In genomic region chr9:127495884-127496555, GRCh38 we compare ENCODE assay signal across 11 cellular contexts. TPM values are rescaled to one million over a fixed set of nuclear protein-coding genes. Genes with fewer than 3 reads are reported as not detected.
DNase-seq lines count a peak whose midpoint lies in the region; TF ChIP-seq lines count a peak whose summit lies in the region.
"Had no signal": no experiment of that assay in that cellular context is flagged by ENCODE, and none has a peak within 500 bp of the region (broad histone marks: within the 10 kb centered on the region; RNA-seq: fewer than 3 reads in every experiment).

No MANE protein-coding gene starts in this region.

- DNase-seq in GM13977 (ENCODE audit: low spot score) (no peak), NCI-H2171 treated with DMSO at 0.1 percent for 48 hours (lab: John Stamatoyannopoulos, UW) (peak; percentile 49), colonic mucosa (no peak), iPS-NIHi11 (ENCODE audit: low spot score) (no peak), LoVo (ENCODE audit: low spot score) (no peak)
- DNase-seq in activated CD8-positive, alpha-beta memory T cell treated with anti-CD3 and anti-CD28 coated beads, Interleukin-2, amount 50 U/mL, for 48 hours, result no peak
- DNase-seq: activated naive CD4-positive, alpha-beta T cell treated with anti-CD3 and anti-CD28 coated beads for 36 hours; CD8-positive, alpha-beta T cell had no signal

- in situ Hi-C loops in GM13977 (cut with MboI; ENCODE audit: low pct_unique_long_range_greater_than_20kb, low sequenced_read_pairs, unreplicated experiment), result no loop called here

- peak; percentile 1 for TF ChIP-seq CTCF in GM13977 (IDR thresholded peaks at IDR 0.05; ENCODE audit: extremely low read depth, insufficient read depth, missing control alignments)
- no peak for TF ChIP-seq CTCF in colonic mucosa (IDR thresholded peaks at IDR 0.05)

- H3K4me3 ChIP-seq in colonic mucosa (no peak overlapping the region), rectal smooth muscle tissue (ENCODE audit: low read length) (no peak overlapping the region)
- H3K4me3 ChIP-seq: smooth muscle cell had no signal

- H3K27ac ChIP-seq in colonic mucosa, result peak overlapping the region; percentile 74
- peak overlapping the region; percentile 88 for H3K27ac ChIP-seq in rectal smooth muscle tissue (ENCODE audit: low read depth, low read length)
- H3K27ac ChIP-seq: KMS-11 had no signal

- H3K27me3 ChIP-seq in colonic mucosa, result no peaks in the 10 kb centered on the region
- no peaks in the 10 kb centered on the region for H3K27me3 ChIP-seq in rectal smooth muscle tissue (ENCODE audit: control insufficient read depth, insufficient read depth, low read length)

- H3K36me3 ChIP-seq in colonic mucosa, result peaks cover 3% of the 10 kb centered on the region
- H3K36me3 ChIP-seq in rectal smooth muscle tissue (ENCODE audit: control insufficient read depth, insufficient read depth, low read length), result peaks cover 34% of the 10 kb centered on the region

- H3K9ac ChIP-seq in colonic mucosa (ENCODE audit: low read depth in 2 of 2, low read length in 2 of 2) (peak overlapping the region; percentile 35 to 90), rectal smooth muscle tissue (ENCODE audit: low read length) (no peak overlapping the region)
- H3K9ac ChIP-seq: KMS-11 had no signal

- intact Hi-C loops in colonic mucosa (cut with DNase I), result no loop called here

- H3K4me1 ChIP-seq in colonic mucosa (peaks cover 3% of the 10 kb centered on the region), rectal smooth muscle tissue (ENCODE audit: control insufficient read depth, insufficient read depth, low read length) (peaks cover 8% of the 10 kb centered on the region)

- H3K9me3 ChIP-seq in colonic mucosa, result no peaks in the 10 kb centered on the region

RNA-seq across cellular contexts. Expression of gene LRSAM1, which starts 44.7 kb away (rescaled TPM):
- total RNA-seq in colonic mucosa, result 10 to 100 TPM; 14.7 to 15.6 TPM

RNA-seq across cellular contexts. Expression of gene RPL12, which starts 44.8 kb away (rescaled TPM):
- total RNA-seq in colonic mucosa, result 100 to 1,000 TPM; 916 to 973 TPM
